Comparison of ENCODE assay signal across 1 cellular context in genomic region chr11:4658629-4659453, GRCh38.
A peak's percentile ranks its signal among the peaks of the same experiment; 100 is the strongest.
TF ChIP-seq lines count a peak whose summit lies in the region.

No MANE protein-coding gene starts in this region.

TF ChIP-seq in K562, 482 proteins besides CTCF, POLR2A, EP300 and RAD21 (continued from another document):
- peak; percentile 60; the same call in 1 of the 2 replicates for TF ChIP-seq ZNF592 (IDR thresholded peaks at IDR 0.05)
- peak; percentile 83 for TF ChIP-seq ARID1B (IDR thresholded peaks at IDR 0.05)
- no peak for TF ChIP-seq FOXK2 (conservative IDR thresholded peaks at IDR 0.05 in 1 of 2, IDR thresholded peaks at IDR 0.05 in 1 of 2; ENCODE audit: low read depth in 2 of 2)
- peak; percentile 74 for TF ChIP-seq PRDM10 (IDR thresholded peaks at IDR 0.05; ENCODE audit: partially characterized antibody)
- peak; percentile 49; the same call in 1 of the 2 replicates for TF ChIP-seq MTA2 (IDR thresholded peaks at IDR 0.05; ENCODE audit: low read depth)
- TF ChIP-seq NR2C2 (CRISPR knock-in tag; IDR thresholded peaks at IDR 0.05), result no peak
- TF ChIP-seq NR2C2 (tag; IDR thresholded peaks at IDR 0.05), result no peak
- no peak; a peak in 1 of 3 replicates for TF ChIP-seq CBX3 (IDR thresholded peaks at IDR 0.05; ENCODE audit: borderline replicate concordance in 1 of 2, low read length in 2 of 2)
- no peak for TF ChIP-seq ZNF133 (CRISPR knock-in tag; IDR thresholded peaks at IDR 0.05)
